8 cellular contexts compared by ENCODE assay signal in genomic region chr10:23095966-23096813, GRCh38. TPM values are rescaled to one million over a fixed set of nuclear protein-coding genes. Genes with fewer than 3 reads are reported as not detected.
DNase-seq lines count a peak whose midpoint lies in the region; ATAC-seq and TF ChIP-seq lines count a peak whose summit lies in the region.

No MANE protein-coding gene starts in this region.

- H3K27me3 Mint-ChIP-seq in T-helper 1 cell treated with Interleukin-12 subunit alpha and Interleukin-12 subunit beta and Interleukin-4 antibody, amounts not matched to agents 30 μg/mL and 1 μg/mL, for 36 hours (ENCODE audit: low read depth) = peaks cover 9% of the 10 kb centered on the region
- no peaks in the 10 kb centered on the region for H3K27me3 Mint-ChIP-seq in MCF 10A (ENCODE audit: insufficient read depth, unreplicated experiment)

- POLR2A ChIA-PET in MCF 10A (lab: Yijun Ruan, JAX) = interaction anchor here (0.7 to 1.6 kb wide), 8 partner anchors 11 to 1164 kb away, joined by 3 to 6 read pairs (median 6); partner anchors contain the start of gene COMMD3

- TF ChIP-seq CTCF in MCF 10A (IDR thresholded peaks at IDR 0.05; ENCODE audit: unreplicated experiment) = no peak

- DNase-seq in D341Med (ENCODE audit: low spot score) = peak; percentile 59
- peak; percentile 46 for DNase-seq in MCF 10A (ENCODE audit: unreplicated experiment)
- peak; percentile 26 for DNase-seq in skeletal muscle cell (ENCODE audit: low read depth)
- no peak for DNase-seq in H4 (ENCODE audit: low spot score)

- CTCF ChIA-PET in MCF 10A (lab: Yijun Ruan, JAX) = interaction anchor here (0.7 to 1.6 kb wide), 6 partner anchors 11 to 1407 kb away, joined by 3 to 5 read pairs (median 3); no protein-coding TSS in a partner anchor

- H3K36me3 ChIP-seq in iPS-20b (ENCODE audit: insufficient read depth, low read depth, low read length) = no peaks in the 10 kb centered on the region

- peak overlapping the region; percentile 40 for H3K27ac ChIP-seq in iPS-20b (ENCODE audit: low read length)

- no TSS peak for BruUV-seq in MCF 10A (replicated peaks; lab: Mats Ljungman, UMichigan)

- peaks cover under 1% of the 10 kb centered on the region for H3K9me3 Mint-ChIP-seq in T-helper 1 cell treated with Interleukin-12 subunit alpha and Interleukin-12 subunit beta and Interleukin-4 antibody, amounts not matched to agents 30 μg/mL and 1 μg/mL, for 36 hours
- no peaks in the 10 kb centered on the region for H3K9me3 Mint-ChIP-seq in MCF 10A (ENCODE audit: unreplicated experiment)

- peaks cover 38% of the 10 kb centered on the region for H3K4me1 Mint-ChIP-seq in T-helper 1 cell treated with Interleukin-12 subunit alpha and Interleukin-12 subunit beta and Interleukin-4 antibody, amounts not matched to agents 30 μg/mL and 1 μg/mL, for 36 hours (ENCODE audit: low read depth)
- peaks cover 20% of the 10 kb centered on the region for H3K4me1 Mint-ChIP-seq in MCF 10A (ENCODE audit: insufficient read depth, unreplicated experiment)

- H3K4me1 ChIP-seq in iPS-20b (ENCODE audit: insufficient read depth, low read length) = peaks cover 15% of the 10 kb centered on the region; the same call in 1 of the 2 replicates

- H3K4me3 ChIP-seq in iPS-20b (ENCODE audit: low read length) (peak overlapping the region; percentile 81), skeletal muscle cell (ENCODE audit: low read depth, low read length) (peak overlapping the region; percentile 67)

- H3K9ac ChIP-seq in iPS-20b (ENCODE audit: low read depth, low read length) = peak overlapping the region; percentile 84; the same call in 1 of the 2 replicates

- peak; percentile 52 for ATAC-seq in GM19372 (IDR thresholded peaks at IDR 0.05; ENCODE audit: low read depth, unreplicated experiment)
- ATAC-seq in HG03378 (IDR thresholded peaks at IDR 0.05; ENCODE audit: unreplicated experiment) = peak; percentile 46

- H3K4me3 Mint-ChIP-seq in T-helper 1 cell treated with Interleukin-12 subunit alpha and Interleukin-12 subunit beta and Interleukin-4 antibody, amounts not matched to agents 30 μg/mL and 1 μg/mL, for 36 hours = peak overlapping the region; percentile 91
- H3K4me3 Mint-ChIP-seq in MCF 10A (ENCODE audit: unreplicated experiment) = peak overlapping the region; percentile 94

- no peaks in the 10 kb centered on the region for H3K27me3 ChIP-seq in iPS-20b (ENCODE audit: insufficient read depth, low read length)

- intact Hi-C loops in MCF 10A (cut with micrococcal nuclease) = no loop called here

- peaks cover 5% of the 10 kb centered on the region for H3K9me3 ChIP-seq in iPS-20b (ENCODE audit: insufficient read depth, low read depth, low read length)

- peak overlapping the region; percentile 87 for H3K27ac Mint-ChIP-seq in T-helper 1 cell treated with Interleukin-12 subunit alpha and Interleukin-12 subunit beta and Interleukin-4 antibody, amounts not matched to agents 30 μg/mL and 1 μg/mL, for 36 hours
- peak overlapping the region; percentile 92 for H3K27ac Mint-ChIP-seq in MCF 10A (ENCODE audit: low read depth, unreplicated experiment)

- peaks cover 7% of the 10 kb centered on the region for H3K36me3 Mint-ChIP-seq in T-helper 1 cell treated with Interleukin-12 subunit alpha and Interleukin-12 subunit beta and Interleukin-4 antibody, amounts not matched to agents 30 μg/mL and 1 μg/mL, for 36 hours (ENCODE audit: low read depth)
- H3K36me3 Mint-ChIP-seq in MCF 10A (ENCODE audit: insufficient read depth, unreplicated experiment) = peaks cover 9% of the 10 kb centered on the region

RNA-seq across cellular contexts. Expression of gene MSRB2, which starts 0.8 kb away (rescaled TPM):
- total RNA-seq in MCF 10A (2022) = 19.0 TPM in 2 replicates
- 11.5 and 13.7 TPM in 2 replicates for total RNA-seq in H4 (2014; rRNA removed; shearing (Covaris generic))
